In the genomic region with DNA sequence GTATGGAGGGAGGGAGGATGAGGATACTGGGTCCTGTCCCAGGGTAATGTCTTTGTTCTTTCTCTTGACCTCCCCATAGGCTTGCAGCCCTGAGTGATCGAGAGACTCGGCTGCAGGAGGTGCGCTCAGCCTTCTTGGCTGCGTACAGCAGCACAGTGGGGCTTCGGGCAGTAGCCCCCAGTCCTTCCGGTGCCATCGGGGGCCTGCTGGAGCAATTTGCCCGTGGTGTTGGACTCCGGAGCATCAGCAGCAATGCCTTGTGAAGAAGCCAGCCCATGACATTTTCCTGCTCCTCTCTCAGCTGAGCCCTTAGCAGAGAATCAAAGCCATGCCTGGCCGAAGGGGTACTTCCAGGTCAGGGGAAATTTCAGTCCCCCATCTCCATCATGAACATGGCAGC, we compare ENCODE assay signal across 23 cellular contexts. TPM values are rescaled to one million over a fixed set of nuclear protein-coding genes. Genes with fewer than 3 reads are reported as not detected.
DNase-seq lines count a peak whose midpoint lies in the region; ATAC-seq, FAIRE-seq and TF ChIP-seq lines count a peak whose summit lies in the region.
"Had no signal": no experiment of that assay in that cellular context is flagged by ENCODE, and none has a peak within 500 bp of the region (broad histone marks: within the 10 kb centered on the region; RNA-seq: fewer than 3 reads in every experiment).

No MANE protein-coding gene starts in this region.

- no peak for TF ChIP-seq RAD21 in K562 (CRISPR knock-in tag; conservative IDR thresholded peaks at IDR 0.05 in 1 of 2, IDR thresholded peaks at IDR 0.05 in 1 of 2)

- H3K36me3 ChIP-seq in OCI-LY7 (ENCODE audit: insufficient read depth, low read length): peaks cover 8% of the 10 kb centered on the region; the same call in 1 of the 2 replicates
- H3K36me3 ChIP-seq in K562 (ENCODE audit: control insufficient read depth, insufficient read depth, low read length): peaks cover 26% of the 10 kb centered on the region; the same call in 2 of the 3 replicates
- peaks cover 0 to 65% (median 61%) of the 10 kb centered on the region in 6 donors for H3K36me3 ChIP-seq in spleen
- peaks cover 13 to 64% (median 19%) of the 10 kb centered on the region in 3 donors for H3K36me3 ChIP-seq in esophagus squamous epithelium

- no peak for ATAC-seq in K562
- no peak for ATAC-seq in GM19328 (IDR thresholded peaks at IDR 0.05; ENCODE audit: unreplicated experiment)
- ATAC-seq: A549; CD8-positive, alpha-beta T cell had no signal

- intact Hi-C loops in OCI-LY7 (cut with micrococcal nuclease; ENCODE audit: unreplicated experiment) (no loop called here), K562 (cut with micrococcal nuclease) (no loop called here), spleen (cut with DNase I; ENCODE audit: low total_unique reads) (no loop called here), esophagus squamous epithelium (cut with DNase I) (no loop called here)

- no peaks in the 10 kb centered on the region for H4K20me1 ChIP-seq in OCI-LY7 (ENCODE audit: insufficient read depth, low read length)
- H4K20me1 ChIP-seq in K562 (replicated peaks; ENCODE audit: control insufficient read depth, insufficient read depth, low read length): no peaks in the 10 kb centered on the region

- no peaks in the 10 kb centered on the region for H3K9me1 ChIP-seq in K562 (ENCODE audit: control insufficient read depth, insufficient read depth, low read length)

- DNase-seq in OCI-LY7 (ENCODE audit: low spot score): no peak
- DNase-seq in K562 (ENCODE audit: extremely low read depth in 1 of 4, low spot score in 3 of 4): no peak
- DNase-seq in spleen: peak; percentile 65
- DNase-seq in epidermal melanocyte (ENCODE audit: insufficient read length, low spot score): no peak
- no peak for DNase-seq in esophagus squamous epithelium (lab: John Stamatoyannopoulos, UW)
- DNase-seq: AML-193; Caco-2; Calu3; CD4-positive, alpha-beta T cell; CD8-positive, alpha-beta T cell; DMS79 treated with DMSO at 0.1 percent for 48 hours; GF-D8 had no signal

- TF ChIP-seq POLR2A in K562 (conservative IDR thresholded peaks at IDR 0.05): no peak
- no peak for TF ChIP-seq POLR2A in spleen (IDR thresholded peaks at IDR 0.05)
- no peak for TF ChIP-seq POLR2A in esophagus squamous epithelium (IDR thresholded peaks at IDR 0.05)

- CTCF ChIA-PET in OCI-LY7 (lab: Charles Lee; ENCODE audit: unreplicated experiment): no interaction called here
- CTCF ChIA-PET in K562 (lab: Yijun Ruan, JAX; ENCODE audit: low intra/inter-chr PET ratio): no interaction called here

- H2AFZ ChIP-seq in OCI-LY7 (ENCODE audit: low read length) (no peak overlapping the region), K562 (ENCODE audit: low read depth, low read length) (no peak overlapping the region)

- H3K79me2 ChIP-seq in OCI-LY7 (ENCODE audit: insufficient read depth, low read depth, low read length): no peaks in the 10 kb centered on the region
- H3K79me2 ChIP-seq in K562 (ENCODE audit: control insufficient read depth, insufficient read depth, low read length): no peaks in the 10 kb centered on the region

- 82% methylated on average over 10 of the region's 10 CpGs for WGBS in K562 (ENCODE audit: insufficient coverage, low coverage, missing lambda C conversion rate)
- WGBS in spleen, 5 donors: 89 to 97% (median 95%) methylated on average over 5 to 10 of the region's 10 CpGs
- WGBS in esophagus squamous epithelium, 2 donors: 88 to 97% methylated on average over 4 to 9 of the region's 10 CpGs

- H3K27me3 ChIP-seq in K562 (ENCODE audit: control insufficient read depth in 2 of 2, insufficient read depth in 2 of 2, low read length in 2 of 2) (0 out of 5 replicates have a peak, but pooled peaks cover 0 to 3% of the 10 kb centered on the region in 2 experiments), spleen (replicated peaks in 1 of 7) (peaks cover 0 to 39% (median 19%) of the 10 kb centered on the region in 7 donors), esophagus squamous epithelium (peaks cover 0 to 25% (median 0%) of the 10 kb centered on the region in 4 donors)

- H3K9me3 ChIP-seq in OCI-LY7 (ENCODE audit: low read length): no peaks in the 10 kb centered on the region
- no peaks in the 10 kb centered on the region for H3K9me3 ChIP-seq in K562 (replicated peaks; ENCODE audit: control insufficient read depth, insufficient read depth, low read depth, low read length)
- no peaks in the 10 kb centered on the region for H3K9me3 ChIP-seq in spleen
- H3K9me3 ChIP-seq in esophagus squamous epithelium: no peaks in the 10 kb centered on the region
- H3K9me3 ChIP-seq: A549; BLaER1 treated with 17β-estradiol and CSF1 and Interleukin-3, amounts not matched to agents 10 nM and 100 nM; Caco-2 had no signal

- no peak overlapping the region for H3K27ac ChIP-seq in OCI-LY7 (ENCODE audit: low read depth, low read length, poor library complexity, severe bottlenecking)
- H3K27ac ChIP-seq in K562 (ENCODE audit: extremely low read depth, low read depth, low read length): no peak overlapping the region
- no peak overlapping the region for H3K27ac ChIP-seq in spleen
- no peak overlapping the region for H3K27ac ChIP-seq in esophagus squamous epithelium
- H3K27ac ChIP-seq: 22Rv1; A549; BLaER1 treated with 17β-estradiol and CSF1 and Interleukin-3, amounts not matched to agents 10 nM and 100 nM; C4-2B had no signal

- no peaks in the 10 kb centered on the region for H3K9me2 ChIP-seq in OCI-LY7 (ENCODE audit: insufficient read depth, low read length)

- H3K4me1 ChIP-seq in OCI-LY7 (ENCODE audit: insufficient read depth, low read length, poor library complexity, severe bottlenecking) (no peaks in the 10 kb centered on the region), K562 (replicated peaks in 1 of 2; ENCODE audit: control insufficient read depth in 2 of 2, insufficient read depth in 2 of 2, low read length in 2 of 2) (peaks cover 8 to 18% of the 10 kb centered on the region in 2 experiments; a peak in 4 of 5 replicates), spleen (peaks cover 10 to 22% (median 18%) of the 10 kb centered on the region in 6 donors), esophagus squamous epithelium (peaks cover 13 to 20% (median 13%) of the 10 kb centered on the region in 3 donors)
- H3K4me1 ChIP-seq: BLaER1 treated with 17β-estradiol and CSF1 and Interleukin-3, amounts not matched to agents 10 nM and 100 nM had no signal

- BruUV-seq in OCI-LY7 (replicated peaks; lab: Mats Ljungman, UMichigan): TSS peak; percentile 68
- TSS peak; percentile 39 for BruUV-seq in K562 (replicated peaks; lab: Mats Ljungman, UMichigan)

- FAIRE-seq in K562 (lab: Jason Lieb, UNC): no peak
- FAIRE-seq: A549, D721Med, G401.6, GM12891, GM19239 had no signal

- TF ChIP-seq CTCF in OCI-LY7 (conservative IDR thresholded peaks at IDR 0.05; ENCODE audit: low read length): no peak
- no peak for TF ChIP-seq CTCF in K562 (IDR thresholded peaks at IDR 0.05 in 2 of 3, conservative IDR thresholded peaks at IDR 0.05 in 1 of 3; ENCODE audit: insufficient read depth in 2 of 3, low read depth in 1 of 3, low read length in 3 of 3)
- TF ChIP-seq CTCF in spleen (IDR thresholded peaks at IDR 0.05 in 8 of 11, conservative IDR thresholded peaks at IDR 0.05 in 3 of 11): no peak
- TF ChIP-seq CTCF in esophagus squamous epithelium (IDR thresholded peaks at IDR 0.05): no peak

- POLR2A ChIA-PET in OCI-LY7 (lab: Charles Lee) (no interaction called here), K562 (lab: Yijun Ruan, JAX) (interaction anchor here (0.5 to 1.7 kb wide), 7 partner anchors 9 to 849 kb away, joined by 3 to 12 read pairs (median 4); a partner anchor contains a TSS)

- H3K4me2 ChIP-seq in OCI-LY7 (ENCODE audit: low read length) (no peak overlapping the region), K562 (ENCODE audit: insufficient read depth, low read length) (no peak overlapping the region)
- H3K4me2 ChIP-seq: A549; BLaER1 treated with 17β-estradiol and CSF1 and Interleukin-3, amounts not matched to agents 10 nM and 100 nM had no signal

- TF ChIP-seq EP300 in K562 (IDR thresholded peaks at IDR 0.05; ENCODE audit: low read length): no peak

- no peak overlapping the region for H3K9ac ChIP-seq in K562 (ENCODE audit: insufficient read depth in 1 of 2, low read depth in 2 of 2, low read length in 2 of 2)
- H3K9ac ChIP-seq: BLaER1 treated with 17β-estradiol and CSF1 and Interleukin-3, amounts not matched to agents 10 nM and 100 nM had no signal

- in situ Hi-C loops in K562 (cut with MboI): no loop called here

- H3K4me3 ChIP-seq in OCI-LY7 (ENCODE audit: low read depth, low read length, poor library complexity, severe bottlenecking) (no peak overlapping the region), K562 (no peak overlapping the region), spleen (no peak overlapping the region), esophagus squamous epithelium (no peak overlapping the region)
- H3K4me3 ChIP-seq: A549; BLaER1 treated with 17β-estradiol and CSF1 and Interleukin-3, amounts not matched to agents 10 nM and 100 nM had no signal

RNA-seq across cellular contexts. Expression of a gene that starts 1.9 kb away (rescaled TPM):
- total RNA-seq in OCI-LY7 (2014; rRNA removed; shearing (Covaris generic)): 0.08 TPM in 1 of 2 replicates, not detected in the other
- total RNA-seq in OCI-LY7 (2022) (0.22 TPM in 1 of 2 replicates, not detected in the other), K562 (2014; rRNA removed) (0.49 TPM in 1 of 2 replicates, not detected in the other), K562 (2014; rRNA removed; fragmentation: Illumina TruSeq; extraction: Trizol) (0.22 TPM in 1 of 2 replicates, not detected in the other), K562 (2015; rRNA removed; fragmentation: Illumina TruSeq; extraction: Trizol) (0.33 TPM in 1 of 2 replicates, not detected in the other), K562 (2021) (not detected in 2 replicates), spleen (under 1 TPM in 1 of 7 donors, not detected in 6; 0.63 TPM), esophagus squamous epithelium (not detected)
- total RNA-seq in K562 (2011; cell fraction: chromatin; rRNA removed; ENCODE audit: low replicate concordance): not detected in 2 replicates
- not detected in 2 replicates for total RNA-seq in K562 (2011; cell fraction: nucleolus; rRNA removed)
- total RNA-seq in K562 (2011; cell fraction: nucleoplasm; rRNA removed): 0.46 TPM in 1 of 2 replicates, not detected in the other
- polyA plus RNA-seq in K562 (2011; rRNA removed) (0.19 and 0.33 TPM in 2 replicates), K562 (2014; fragmentation: Illumina TruSeq; extraction: Trizol) (0.51 TPM in 1 of 2 replicates, not detected in the other), K562 (2014; fragmentation: Nextera tagmentation; extraction: Ambion mirVana) (under 1 TPM; 0.25 to 0.56 TPM), K562 (2014; rRNA removed) (0.24 and 0.34 TPM in 2 replicates), spleen (under 1 TPM; 0.15 to 0.22 (median 0.17) TPM)
- polyA plus RNA-seq in K562 (2011; cell fraction: cytosol; rRNA removed): 0.03 and 0.34 TPM in 2 replicates
- 0.33 and 0.48 TPM in 2 replicates for polyA plus RNA-seq in K562 (2011; cell fraction: nucleus; rRNA removed)
- 0.36 and 0.91 TPM in 2 replicates for polyA plus RNA-seq in K562 (2012)
- not detected in 2 replicates for polyA minus RNA-seq in K562 (2011; rRNA and poly(A)+ RNA removed)
- polyA minus RNA-seq in K562 (2011; cell fraction: cytosol; rRNA and poly(A)+ RNA removed): not detected in 2 replicates
- polyA minus RNA-seq in K562 (2011; cell fraction: nucleus; rRNA and poly(A)+ RNA removed): not detected in 2 replicates
- total RNA-seq: A172, Caco-2, Calu3 had no signal
- polyA plus RNA-seq: BJ had no signal

RNA-seq across cellular contexts. Expression of a gene that starts 29.8 kb away (rescaled TPM):
- total RNA-seq in OCI-LY7 (2014; rRNA removed; shearing (Covaris generic)): 29.2 and 31.9 TPM in 2 replicates
- total RNA-seq in OCI-LY7 (2022): 31.5 and 35.5 TPM in 2 replicates
- total RNA-seq in K562 (2011; cell fraction: chromatin; rRNA removed; ENCODE audit: low replicate concordance): 33.6 and 67.8 TPM in 2 replicates
- 33.7 and 49.2 TPM in 2 replicates for total RNA-seq in K562 (2011; cell fraction: nucleolus; rRNA removed)
- 26.6 and 32.0 TPM in 2 replicates for total RNA-seq in K562 (2011; cell fraction: nucleoplasm; rRNA removed)
- 29.9 and 38.9 TPM in 2 replicates for total RNA-seq in K562 (2014; rRNA removed)
- total RNA-seq in K562 (2014; rRNA removed; fragmentation: Illumina TruSeq; extraction: Trizol): 12.6 and 13.5 TPM in 2 replicates
- 23.5 and 25.5 TPM in 2 replicates for total RNA-seq in K562 (2015; rRNA removed; fragmentation: Illumina TruSeq; extraction: Trizol)
- total RNA-seq in K562 (2021): 40.2 and 40.6 TPM in 2 replicates
- polyA plus RNA-seq in K562 (2011; rRNA removed): 12.7 and 16.6 TPM in 2 replicates
- polyA plus RNA-seq in K562 (2011; cell fraction: cytosol; rRNA removed): 12.3 and 19.3 TPM in 2 replicates
- polyA plus RNA-seq in K562 (2011; cell fraction: nucleus; rRNA removed): 46.8 and 95.4 TPM in 2 replicates
- polyA plus RNA-seq in K562 (2012): 23.7 and 24.3 TPM in 2 replicates
- 26.7 and 30.5 TPM in 2 replicates for polyA plus RNA-seq in K562 (2014; fragmentation: Illumina TruSeq; extraction: Trizol)
- 1 to 10 TPM; 1.1 to 1.4 TPM for polyA plus RNA-seq in K562 (2014; fragmentation: Nextera tagmentation; extraction: Ambion mirVana)
- polyA plus RNA-seq in K562 (2014; rRNA removed): 26.0 and 32.8 TPM in 2 replicates
- 14.6 and 16.9 TPM in 2 replicates for polyA minus RNA-seq in K562 (2011; rRNA and poly(A)+ RNA removed)
- polyA minus RNA-seq in K562 (2011; cell fraction: cytosol; rRNA and poly(A)+ RNA removed): 15.2 and 22.2 TPM in 2 replicates
- polyA minus RNA-seq in K562 (2011; cell fraction: nucleus; rRNA and poly(A)+ RNA removed): 24.9 and 29.5 TPM in 2 replicates
- total RNA-seq in spleen: 10 to 100 TPM; 24.9 to 31.9 (median 27.0) TPM
- polyA plus RNA-seq in spleen: 1 to 10 TPM; 5.5 to 9.3 (median 6.4) TPM
- total RNA-seq in esophagus squamous epithelium: 10 to 100 TPM in 3 of 4 donors, 1 to 10 TPM in 1; 9.8 to 18.3 (median 15.4) TPM

RNA-seq across cellular contexts. Expression of a gene that starts 48.0 kb away (rescaled TPM):
- total RNA-seq in OCI-LY7 (2014; rRNA removed; shearing (Covaris generic)): 98.9 and 121 TPM in 2 replicates
- total RNA-seq in OCI-LY7 (2022): 119 and 120 TPM in 2 replicates
- 74.9 and 150 TPM in 2 replicates for total RNA-seq in K562 (2011; cell fraction: chromatin; rRNA removed; ENCODE audit: low replicate concordance)
- total RNA-seq in K562 (2011; cell fraction: nucleolus; rRNA removed): 93.6 and 122 TPM in 2 replicates
- 99.4 and 140 TPM in 2 replicates for total RNA-seq in K562 (2011; cell fraction: nucleoplasm; rRNA removed)
- 27.6 and 39.3 TPM in 2 replicates for total RNA-seq in K562 (2014; rRNA removed)
- total RNA-seq in K562 (2014; rRNA removed; fragmentation: Illumina TruSeq; extraction: Trizol): 14.6 and 18.2 TPM in 2 replicates
- 26.4 and 27.5 TPM in 2 replicates for total RNA-seq in K562 (2015; rRNA removed; fragmentation: Illumina TruSeq; extraction: Trizol)
- total RNA-seq in K562 (2021): 23.6 and 25.7 TPM in 2 replicates
- polyA plus RNA-seq in K562 (2011; rRNA removed): 26.6 and 31.0 TPM in 2 replicates
- 27.6 and 51.7 TPM in 2 replicates for polyA plus RNA-seq in K562 (2011; cell fraction: cytosol; rRNA removed)
- polyA plus RNA-seq in K562 (2011; cell fraction: nucleus; rRNA removed): 41.4 and 56.0 TPM in 2 replicates
- 23.4 and 31.1 TPM in 2 replicates for polyA plus RNA-seq in K562 (2012)
- 32.3 and 33.0 TPM in 2 replicates for polyA plus RNA-seq in K562 (2014; fragmentation: Illumina TruSeq; extraction: Trizol)
- 10 to 100 TPM in 1 of 2 experiments, 1 to 10 TPM in 1; 6.6 to 12.0 TPM for polyA plus RNA-seq in K562 (2014; fragmentation: Nextera tagmentation; extraction: Ambion mirVana)
- 24.4 and 26.5 TPM in 2 replicates for polyA plus RNA-seq in K562 (2014; rRNA removed)
- 38.9 and 47.9 TPM in 2 replicates for polyA minus RNA-seq in K562 (2011; rRNA and poly(A)+ RNA removed)
- 16.7 and 29.9 TPM in 2 replicates for polyA minus RNA-seq in K562 (2011; cell fraction: cytosol; rRNA and poly(A)+ RNA removed)
- 52.4 and 57.1 TPM in 2 replicates for polyA minus RNA-seq in K562 (2011; cell fraction: nucleus; rRNA and poly(A)+ RNA removed)
- total RNA-seq in spleen: 10 to 100 TPM; 22.0 to 34.5 (median 28.1) TPM
- 10 to 100 TPM in 2 of 3 donors, 1 to 10 TPM in 1; 9.3 to 16.7 (median 15.9) TPM for polyA plus RNA-seq in spleen
- total RNA-seq in esophagus squamous epithelium: 10 to 100 TPM in 2 of 4 donors, 1 to 10 TPM in 2; 9.5 to 20.6 (median 10.5) TPM

RNA-seq across cellular contexts. Expression of a gene that starts 52.4 kb away (rescaled TPM):
- 27.7 and 29.9 TPM in 2 replicates for total RNA-seq in OCI-LY7 (2014; rRNA removed; shearing (Covaris generic))
- total RNA-seq in OCI-LY7 (2022): 51.5 and 51.8 TPM in 2 replicates
- total RNA-seq in K562 (2011; cell fraction: chromatin; rRNA removed; ENCODE audit: low replicate concordance): 172 and 205 TPM in 2 replicates
- 108 and 109 TPM in 2 replicates for total RNA-seq in K562 (2011; cell fraction: nucleolus; rRNA removed)
- 116 and 119 TPM in 2 replicates for total RNA-seq in K562 (2011; cell fraction: nucleoplasm; rRNA removed)
- 32.4 and 35.3 TPM in 2 replicates for total RNA-seq in K562 (2014; rRNA removed)
- total RNA-seq in K562 (2014; rRNA removed; fragmentation: Illumina TruSeq; extraction: Trizol): 28.5 and 30.4 TPM in 2 replicates
- total RNA-seq in K562 (2015; rRNA removed; fragmentation: Illumina TruSeq; extraction: Trizol): 32.0 and 33.3 TPM in 2 replicates
- total RNA-seq in K562 (2021): 40.6 and 44.9 TPM in 2 replicates
- polyA plus RNA-seq in K562 (2011; rRNA removed): 47.8 and 50.6 TPM in 2 replicates
- polyA plus RNA-seq in K562 (2011; cell fraction: cytosol; rRNA removed): 48.0 and 51.9 TPM in 2 replicates
- polyA plus RNA-seq in K562 (2011; cell fraction: nucleus; rRNA removed): 85.4 and 122 TPM in 2 replicates
- 45.5 and 57.8 TPM in 2 replicates for polyA plus RNA-seq in K562 (2012)
- polyA plus RNA-seq in K562 (2014; fragmentation: Illumina TruSeq; extraction: Trizol): 40.3 and 44.4 TPM in 2 replicates
- polyA plus RNA-seq in K562 (2014; fragmentation: Nextera tagmentation; extraction: Ambion mirVana): 1 to 10 TPM; 8.2 to 9.9 TPM
- polyA plus RNA-seq in K562 (2014; rRNA removed): 37.6 and 37.8 TPM in 2 replicates
- 51.9 and 65.7 TPM in 2 replicates for polyA minus RNA-seq in K562 (2011; rRNA and poly(A)+ RNA removed)
- polyA minus RNA-seq in K562 (2011; cell fraction: cytosol; rRNA and poly(A)+ RNA removed): 27.6 and 28.7 TPM in 2 replicates
- polyA minus RNA-seq in K562 (2011; cell fraction: nucleus; rRNA and poly(A)+ RNA removed): 28.7 and 48.8 TPM in 2 replicates
- total RNA-seq in spleen: 10 to 100 TPM; 55.2 to 84.6 (median 67.2) TPM
- 10 to 100 TPM; 43.5 to 47.8 (median 45.1) TPM for polyA plus RNA-seq in spleen
- 10 to 100 TPM; 21.4 to 29.6 (median 22.9) TPM for total RNA-seq in esophagus squamous epithelium
